In the genomic region with DNA sequence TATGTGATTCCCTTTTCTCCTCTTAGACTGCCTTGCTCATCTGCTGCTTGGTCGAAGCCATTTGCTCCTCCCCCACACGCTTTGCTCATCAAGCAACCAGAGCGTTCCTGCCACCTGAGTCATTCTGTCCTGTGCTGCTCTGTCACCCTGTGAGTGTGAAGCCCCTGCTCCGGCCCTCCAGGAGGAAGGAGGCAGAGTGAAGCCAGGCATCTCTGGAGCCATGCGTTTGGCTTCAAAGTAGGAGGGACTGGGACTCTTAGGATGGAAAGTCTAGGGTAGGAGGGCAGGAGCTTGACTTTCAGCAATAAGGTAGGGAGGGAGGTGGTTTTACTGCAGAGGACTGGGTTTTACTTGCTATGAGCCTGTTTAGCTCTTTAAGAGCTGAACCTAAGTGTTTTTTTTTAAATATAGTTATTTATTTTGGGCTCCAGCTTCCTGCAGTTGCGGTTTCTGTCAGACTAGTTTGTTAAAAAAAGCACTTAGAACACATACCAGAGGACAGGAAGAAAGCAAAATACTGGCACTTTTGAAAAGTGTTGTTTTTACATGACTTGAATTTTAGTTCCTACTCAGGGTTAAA, we compare ENCODE assay signal across 1 cellular context.
TF ChIP-seq lines count a peak whose summit lies in the region.

No MANE protein-coding gene starts in this region.

TF ChIP-seq in K562, 482 proteins besides CTCF, POLR2A, EP300 and RAD21 (continued from another document):
- TF ChIP-seq, protein P1, sequence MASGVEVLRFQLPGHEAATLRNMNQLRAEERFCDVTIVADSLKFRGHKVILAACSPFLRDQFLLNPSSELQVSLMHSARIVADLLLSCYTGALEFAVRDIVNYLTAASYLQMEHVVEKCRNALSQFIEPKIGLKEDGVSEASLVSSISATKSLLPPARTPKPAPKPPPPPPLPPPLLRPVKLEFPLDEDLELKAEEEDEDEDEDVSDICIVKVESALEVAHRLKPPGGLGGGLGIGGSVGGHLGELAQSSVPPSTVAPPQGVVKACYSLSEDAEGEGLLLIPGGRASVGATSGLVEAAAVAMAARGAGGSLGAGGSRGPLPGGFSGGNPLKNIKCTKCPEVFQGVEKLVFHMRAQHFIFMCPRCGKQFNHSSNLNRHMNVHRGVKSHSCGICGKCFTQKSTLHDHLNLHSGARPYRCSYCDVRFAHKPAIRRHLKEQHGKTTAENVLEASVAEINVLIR (CRISPR knock-in tag; IDR thresholded peaks at IDR 0.05) = no peak
- TF ChIP-seq ZNF239 (CRISPR knock-in tag; IDR thresholded peaks at IDR 0.05) = no peak
- no peak for TF ChIP-seq BRF1 (IDR thresholded peaks at IDR 0.05; ENCODE audit: borderline replicate concordance, extremely low read depth, insufficient read length)
- no peak for TF ChIP-seq CBX2 (IDR thresholded peaks at IDR 0.05; ENCODE audit: insufficient read depth, low read length, poor library complexity, severe bottlenecking)
- peak; percentile 66 for TF ChIP-seq FOSL1 (tag; conservative IDR thresholded peaks at IDR 0.05)
- TF ChIP-seq ATF1 (CRISPR knock-in tag; IDR thresholded peaks at IDR 0.05) = no peak
- TF ChIP-seq ATF1 (tag; IDR thresholded peaks at IDR 0.05) = no peak
- TF ChIP-seq ZNF766 (CRISPR knock-in tag; conservative IDR thresholded peaks at IDR 0.05) = no peak
- TF ChIP-seq ZNF780A (CRISPR knock-in tag; IDR thresholded peaks at IDR 0.05) = no peak
- TF ChIP-seq, protein P2, sequence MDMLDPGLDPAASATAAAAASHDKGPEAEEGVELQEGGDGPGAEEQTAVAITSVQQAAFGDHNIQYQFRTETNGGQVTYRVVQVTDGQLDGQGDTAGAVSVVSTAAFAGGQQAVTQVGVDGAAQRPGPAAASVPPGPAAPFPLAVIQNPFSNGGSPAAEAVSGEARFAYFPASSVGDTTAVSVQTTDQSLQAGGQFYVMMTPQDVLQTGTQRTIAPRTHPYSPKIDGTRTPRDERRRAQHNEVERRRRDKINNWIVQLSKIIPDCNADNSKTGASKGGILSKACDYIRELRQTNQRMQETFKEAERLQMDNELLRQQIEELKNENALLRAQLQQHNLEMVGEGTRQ (CRISPR knock-in tag; IDR thresholded peaks at IDR 0.05) = no peak
- TF ChIP-seq JUN (IDR thresholded peaks at IDR 0.05; ENCODE audit: borderline replicate concordance, low read depth, low read length) = 0 out of 2 replicates have a peak, but pooled peaks have one; percentile 25
- no peak for TF ChIP-seq JUN (CRISPR knock-in tag; IDR thresholded peaks at IDR 0.05; ENCODE audit: borderline replicate concordance)
- TF ChIP-seq FOXM1 (IDR thresholded peaks at IDR 0.05; ENCODE audit: low read depth) = no peak
- no peak for TF ChIP-seq FOXM1 (CRISPR knock-in tag; IDR thresholded peaks at IDR 0.05; ENCODE audit: low read depth)
